Comparison of ENCODE assay signal across 2 cellular contexts in the genomic region with DNA sequence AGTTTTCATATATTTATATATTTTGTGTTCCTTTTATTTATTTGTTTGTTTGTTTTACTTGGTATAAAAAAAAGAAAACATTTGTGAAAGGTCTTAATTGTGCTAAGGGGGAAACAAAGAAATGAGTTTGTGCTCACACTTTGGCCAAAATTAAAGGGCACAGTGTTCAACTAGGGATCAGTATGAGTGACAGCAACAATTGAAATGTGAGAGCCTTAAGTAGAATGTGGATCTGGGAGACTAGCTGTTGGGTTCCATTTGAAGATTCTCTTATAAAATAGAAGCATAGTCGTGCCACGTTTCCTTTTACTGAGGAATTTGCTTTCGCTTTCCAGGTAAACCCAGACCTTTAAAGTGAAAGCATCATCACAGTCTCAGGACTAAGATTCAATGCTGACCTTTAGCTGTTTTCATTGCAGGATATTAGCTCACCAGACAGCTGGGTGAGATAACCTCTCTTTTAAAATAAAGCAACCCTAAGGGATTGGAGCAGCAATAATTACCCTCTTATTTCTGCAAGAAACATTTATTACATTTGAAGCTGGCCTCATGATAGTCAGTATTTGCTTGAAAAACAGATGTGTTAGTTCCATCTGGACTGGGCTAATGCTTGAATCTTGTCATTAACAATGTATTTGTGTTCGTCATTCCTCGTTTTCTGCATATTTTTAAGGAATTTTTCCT.
TF ChIP-seq lines count a peak whose summit lies in the region.

No MANE protein-coding gene starts in this region.

TF ChIP-seq in IMR-90, 13 proteins besides CTCF, POLR2A, EP300 and RAD21:
- TF ChIP-seq, protein P1, sequence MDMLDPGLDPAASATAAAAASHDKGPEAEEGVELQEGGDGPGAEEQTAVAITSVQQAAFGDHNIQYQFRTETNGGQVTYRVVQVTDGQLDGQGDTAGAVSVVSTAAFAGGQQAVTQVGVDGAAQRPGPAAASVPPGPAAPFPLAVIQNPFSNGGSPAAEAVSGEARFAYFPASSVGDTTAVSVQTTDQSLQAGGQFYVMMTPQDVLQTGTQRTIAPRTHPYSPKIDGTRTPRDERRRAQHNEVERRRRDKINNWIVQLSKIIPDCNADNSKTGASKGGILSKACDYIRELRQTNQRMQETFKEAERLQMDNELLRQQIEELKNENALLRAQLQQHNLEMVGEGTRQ (IDR thresholded peaks at IDR 0.05; ENCODE audit: low read depth, low read length) = no peak
- TF ChIP-seq FOS (IDR thresholded peaks at IDR 0.05; ENCODE audit: low read depth, low read length) (no peak), RCOR1 (IDR thresholded peaks at IDR 0.05; ENCODE audit: insufficient replicate concordance, low read length) (no peak), BHLHE40 (IDR thresholded peaks at IDR 0.05; ENCODE audit: low read depth, low read length) (no peak), SMC3 (IDR thresholded peaks at IDR 0.05; ENCODE audit: low read depth, low read length) (no peak), CEBPB (IDR thresholded peaks at IDR 0.05; ENCODE audit: low read depth, low read length) (no peak)
TF ChIP-seq in IMR-90: peak in this region for 0.

TF ChIP-seq in H1, 55 proteins besides CTCF, POLR2A, EP300 and RAD21:
- TF ChIP-seq, protein P2, sequence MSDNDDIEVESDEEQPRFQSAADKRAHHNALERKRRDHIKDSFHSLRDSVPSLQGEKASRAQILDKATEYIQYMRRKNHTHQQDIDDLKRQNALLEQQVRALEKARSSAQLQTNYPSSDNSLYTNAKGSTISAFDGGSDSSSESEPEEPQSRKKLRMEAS (IDR thresholded peaks at IDR 0.05) = no peak
- TF ChIP-seq SIN3A (conservative IDR thresholded peaks at IDR 0.05 in 1 of 2, IDR thresholded peaks at IDR 0.05 in 1 of 2; ENCODE audit: low read depth in 1 of 2, low read length in 2 of 2) = no peak
- TF ChIP-seq SP2 (IDR thresholded peaks at IDR 0.05; ENCODE audit: low read length) = no peak
- TF ChIP-seq CHD1 (IDR thresholded peaks at IDR 0.05; ENCODE audit: low read depth, low read length) = no peak
- no peak for TF ChIP-seq SUZ12 (IDR thresholded peaks at IDR 0.05; ENCODE audit: low read length)
- TF ChIP-seq HDAC2 (IDR thresholded peaks at IDR 0.05; ENCODE audit: borderline replicate concordance in 1 of 2, low read depth in 2 of 2, low read length in 2 of 2) = no peak
- TF ChIP-seq BACH1 (IDR thresholded peaks at IDR 0.05; ENCODE audit: low read length) = no peak
- TF ChIP-seq HDAC6 (IDR thresholded peaks at IDR 0.05; ENCODE audit: low read depth, low read length) = no peak
- TF ChIP-seq, protein P3, sequence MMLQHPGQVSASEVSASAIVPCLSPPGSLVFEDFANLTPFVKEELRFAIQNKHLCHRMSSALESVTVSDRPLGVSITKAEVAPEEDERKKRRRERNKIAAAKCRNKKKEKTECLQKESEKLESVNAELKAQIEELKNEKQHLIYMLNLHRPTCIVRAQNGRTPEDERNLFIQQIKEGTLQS (IDR thresholded peaks at IDR 0.05; ENCODE audit: insufficient read depth, low read depth, low read length) = no peak
- TF ChIP-seq RBBP5 (IDR thresholded peaks at IDR 0.05; ENCODE audit: borderline replicate concordance, low read depth, low read length) = no peak
- TF ChIP-seq BRCA1 (IDR thresholded peaks at IDR 0.05; ENCODE audit: low read depth, low read length) = no peak
- no peak for TF ChIP-seq SIRT6 (IDR thresholded peaks at IDR 0.05; ENCODE audit: low read length)
- no peak for TF ChIP-seq SAP30 (IDR thresholded peaks at IDR 0.05; ENCODE audit: insufficient read depth, insufficient replicate concordance, low read length)
- TF ChIP-seq ASH2L (IDR thresholded peaks at IDR 0.05; ENCODE audit: low read length) = no peak
- no peak for TF ChIP-seq MAFK (IDR thresholded peaks at IDR 0.05; ENCODE audit: low read depth, low read length)
- TF ChIP-seq, protein P1 (IDR thresholded peaks at IDR 0.05; ENCODE audit: low read length) = no peak
- TF ChIP-seq KDM4A (IDR thresholded peaks at IDR 0.05; ENCODE audit: low read depth, low read length, severe bottlenecking) = no peak
- TF ChIP-seq CREB1 (IDR thresholded peaks at IDR 0.05) = no peak
- TF ChIP-seq, protein P4, sequence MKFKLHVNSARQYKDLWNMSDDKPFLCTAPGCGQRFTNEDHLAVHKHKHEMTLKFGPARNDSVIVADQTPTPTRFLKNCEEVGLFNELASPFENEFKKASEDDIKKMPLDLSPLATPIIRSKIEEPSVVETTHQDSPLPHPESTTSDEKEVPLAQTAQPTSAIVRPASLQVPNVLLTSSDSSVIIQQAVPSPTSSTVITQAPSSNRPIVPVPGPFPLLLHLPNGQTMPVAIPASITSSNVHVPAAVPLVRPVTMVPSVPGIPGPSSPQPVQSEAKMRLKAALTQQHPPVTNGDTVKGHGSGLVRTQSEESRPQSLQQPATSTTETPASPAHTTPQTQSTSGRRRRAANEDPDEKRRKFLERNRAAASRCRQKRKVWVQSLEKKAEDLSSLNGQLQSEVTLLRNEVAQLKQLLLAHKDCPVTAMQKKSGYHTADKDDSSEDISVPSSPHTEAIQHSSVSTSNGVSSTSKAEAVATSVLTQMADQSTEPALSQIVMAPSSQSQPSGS (IDR thresholded peaks at IDR 0.05; ENCODE audit: low read length) = no peak
- TF ChIP-seq KDM5A (IDR thresholded peaks at IDR 0.05; ENCODE audit: low read length) = no peak
TF ChIP-seq in H1: peak in this region for 0.
